13 cellular contexts compared by ENCODE assay signal in genomic region chr13:31167490-31167889, GRCh38. TPM values are rescaled to one million over a fixed set of nuclear protein-coding genes. Genes with fewer than 3 reads are reported as not detected.
DNase-seq lines count a peak whose midpoint lies in the region; ATAC-seq and TF ChIP-seq lines count a peak whose summit lies in the region.
"Had no signal": no experiment of that assay in that cellular context is flagged by ENCODE, and none has a peak within 500 bp of the region (broad histone marks: within the 10 kb centered on the region; RNA-seq: fewer than 3 reads in every experiment).

No MANE protein-coding gene starts in this region.

- ATAC-seq in GM19025 (IDR thresholded peaks at IDR 0.05; ENCODE audit: low read depth, unreplicated experiment) (peak; percentile 50), HG02798 (IDR thresholded peaks at IDR 0.05; ENCODE audit: poor library complexity, unreplicated experiment) (peak; percentile 41), GM23338 (no peak)

- no peaks in the 10 kb centered on the region for H3K9me3 ChIP-seq in Peyer's patch

- peak; percentile 8 for DNase-seq in EL
- DNase-seq in HT1080 (ENCODE audit: low read depth): peak; percentile 58
- DNase-seq in Peyer's patch: no peak
- DNase-seq in GM23338 (ENCODE audit: low spot score): no peak
- no peak for DNase-seq in NCI-H146 treated with DMSO at 0.1 percent for 48 hours (lab: John Stamatoyannopoulos, UW; ENCODE audit: unreplicated experiment)
- no peak for DNase-seq in activated CD4-positive, alpha-beta T cell treated with anti-CD3 and anti-CD28 coated beads, Interleukin-2, amount 50 U/mL, for 1 hour
- DNase-seq: activated T-cell treated with anti-CD3 and anti-CD28 coated beads for 4 hours, dermis blood vessel endothelial cell, immature natural killer cell, NCI-H1092 treated with DMSO at 0.1 percent for 48 hours, NCI-H524 treated with DMSO at 0.1 percent for 48 hours had no signal

- no peak overlapping the region for H2AFZ ChIP-seq in GM23338

- H3K9me3 Mint-ChIP-seq in GM23338: no peaks in the 10 kb centered on the region
- H3K9me3 Mint-ChIP-seq: immature natural killer cell had no signal

- no peak for TF ChIP-seq CTCF in Peyer's patch (IDR thresholded peaks at IDR 0.05)
- no peak for TF ChIP-seq CTCF in GM23338 (conservative IDR thresholded peaks at IDR 0.05; ENCODE audit: low read depth in 2 of 2)

- no peaks in the 10 kb centered on the region for H3K36me3 Mint-ChIP-seq in GM23338 (ENCODE audit: low read depth)
- H3K36me3 Mint-ChIP-seq: immature natural killer cell had no signal

- no peak overlapping the region for H3K4me3 ChIP-seq in Peyer's patch
- no peak overlapping the region for H3K4me3 ChIP-seq in GM23338

- H3F3A ChIP-seq in GM23338 (replicated peaks; ENCODE audit: low read depth): no peaks in the 10 kb centered on the region

- H3K9me2 ChIP-seq in GM23338 (ENCODE audit: insufficient read depth): no peaks in the 10 kb centered on the region

- H3K4me1 ChIP-seq in Peyer's patch: no peaks in the 10 kb centered on the region
- no peaks in the 10 kb centered on the region for H3K4me1 ChIP-seq in GM23338 (ENCODE audit: insufficient read depth)

- no peaks in the 10 kb centered on the region for H3K27me3 Mint-ChIP-seq in GM23338 (ENCODE audit: insufficient read depth, low read depth, poor library complexity)

- no peak overlapping the region for H3K27ac Mint-ChIP-seq in GM23338
- H3K27ac Mint-ChIP-seq: immature natural killer cell had no signal

- no peaks in the 10 kb centered on the region for H4K20me1 ChIP-seq in GM23338 (replicated peaks; ENCODE audit: insufficient read depth)

- TF ChIP-seq POLR2A in Peyer's patch (IDR thresholded peaks at IDR 0.05): no peak

- no peak overlapping the region for H3K4me3 Mint-ChIP-seq in GM23338
- H3K4me3 Mint-ChIP-seq: immature natural killer cell had no signal

- H3K27ac ChIP-seq in Peyer's patch (no peak overlapping the region), GM23338 (ENCODE audit: low read depth) (no peak overlapping the region)

- H3K4me1 Mint-ChIP-seq in GM23338: peaks cover 10% of the 10 kb centered on the region; the same call in 2 of the 3 replicates

- H3K79me2 ChIP-seq in GM23338 (replicated peaks; ENCODE audit: insufficient read depth): no peaks in the 10 kb centered on the region

- H3K4me2 ChIP-seq in GM23338: no peak overlapping the region

- H3K36me3 ChIP-seq in Peyer's patch (no peaks in the 10 kb centered on the region), GM23338 (ENCODE audit: insufficient read depth) (no peaks in the 10 kb centered on the region)

- H3K27me3 ChIP-seq in Peyer's patch: no peaks in the 10 kb centered on the region
- H3K27me3 ChIP-seq in GM23338 (ENCODE audit: insufficient read depth): no peaks in the 10 kb centered on the region

TF ChIP-seq in GM23338, 12 proteins besides CTCF, POLR2A, EP300 and RAD21:
- TF ChIP-seq ZNF114 (CRISPR knock-in tag; IDR thresholded peaks at IDR 0.05) (no peak), NANOG (IDR thresholded peaks at IDR 0.05; ENCODE audit: borderline replicate concordance) (no peak), JUNB (IDR thresholded peaks at IDR 0.05; ENCODE audit: unreplicated experiment) (no peak), ZNF462 (CRISPR knock-in tag; IDR thresholded peaks at IDR 0.05) (no peak), STAT1 (IDR thresholded peaks at IDR 0.05; ENCODE audit: unreplicated experiment) (no peak), ETS1 (IDR thresholded peaks at IDR 0.05) (no peak)

RNA-seq across cellular contexts. Expression of gene HSPH1, which starts 5.8 kb away (rescaled TPM):
- total RNA-seq in HT1080 (2014; rRNA removed; shearing (Covaris generic)): 95.6 and 127 TPM in 2 replicates
- polyA plus RNA-seq in HT1080 (2015; cell fraction: cytosol; rRNA removed): 59.8 and 71.2 TPM in 2 replicates
- polyA plus RNA-seq in HT1080 (2015; cell fraction: nucleus; rRNA removed): 160 and 171 TPM in 2 replicates
- 10 to 100 TPM; 16.9 to 66.8 (median 27.5) TPM for total RNA-seq in Peyer's patch
- 98.0 and 112 TPM in 2 replicates for total RNA-seq in GM23338 (2014; rRNA removed; shearing (Covaris generic))
- polyA plus RNA-seq in GM23338 (2016; fragmentation: Nextera tagmentation; extraction: Ambion mirVana): 142 and 147 TPM in 2 replicates

RNA-seq across cellular contexts. Expression of gene B3GLCT, which starts 32.3 kb away (rescaled TPM):
- 15.0 and 15.8 TPM in 2 replicates for total RNA-seq in HT1080 (2014; rRNA removed; shearing (Covaris generic))
- polyA plus RNA-seq in HT1080 (2015; cell fraction: cytosol; rRNA removed): 10.5 and 11.1 TPM in 2 replicates
- polyA plus RNA-seq in HT1080 (2015; cell fraction: nucleus; rRNA removed): 9.2 and 9.3 TPM in 2 replicates
- total RNA-seq in Peyer's patch: 1 to 10 TPM; 3.3 to 5.4 (median 3.4) TPM
- 4.3 and 4.4 TPM in 2 replicates for total RNA-seq in GM23338 (2014; rRNA removed; shearing (Covaris generic))
- 2.0 and 2.2 TPM in 2 replicates for polyA plus RNA-seq in GM23338 (2016; fragmentation: Nextera tagmentation; extraction: Ambion mirVana)

Comparison
In these comparisons a context has a peak if more than half of its experiments do, and no peak if none do; other contexts are left out.
1. DNase-seq: peak in EL (single experiment) and HT1080 (single experiment); none in Peyer's patch (0 of 3), GM23338 (single experiment), NCI-H146 treated with DMSO at 0.1 percent for 48 hours (single experiment) and activated CD4-positive, alpha-beta T cell treated with anti-CD3 and anti-CD28 coated beads, Interleukin-2, amount 50 U/mL, for 1 hour (single experiment).